ENCODE assay signal across 8 cellular contexts in the genomic region with DNA sequence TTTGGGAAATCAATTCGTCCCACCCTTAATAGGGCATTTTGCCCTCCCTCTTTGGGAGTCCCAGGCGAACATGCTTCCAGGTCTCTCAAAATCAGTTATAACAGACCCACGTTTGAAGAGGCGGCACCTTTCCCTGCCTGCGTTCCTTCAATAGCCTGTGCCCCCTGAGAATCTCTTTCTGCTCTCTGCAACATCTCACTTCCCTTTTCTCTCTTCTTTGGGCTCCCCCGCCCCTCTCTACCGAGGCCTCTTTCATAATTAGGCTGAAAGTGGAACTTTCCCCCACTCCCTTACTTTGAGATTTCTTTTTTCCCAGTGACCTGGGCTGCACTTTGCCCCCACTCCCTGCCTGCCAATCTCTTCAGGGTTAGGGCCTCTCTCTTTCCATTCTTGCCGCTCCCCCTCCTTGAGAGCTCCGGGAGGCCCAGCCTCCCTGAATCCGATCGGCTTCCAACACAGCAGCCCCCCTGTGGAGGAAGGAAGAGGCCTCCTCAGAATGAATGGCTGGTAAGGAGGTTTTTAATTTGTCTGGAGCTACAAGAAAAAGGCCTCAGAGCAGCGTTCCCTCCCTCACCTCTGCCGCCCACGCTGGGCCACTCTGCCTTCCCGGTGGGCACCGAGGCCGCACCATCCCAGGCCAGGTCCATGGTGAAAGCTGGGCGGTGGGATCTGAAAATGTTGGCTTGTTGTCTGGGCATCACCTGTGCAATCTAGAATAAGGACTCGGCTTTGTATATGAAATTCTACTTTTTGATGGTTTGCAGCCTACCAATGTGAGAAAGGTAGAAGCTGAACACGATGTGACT.
A peak's percentile ranks its signal among the peaks of the same experiment; 100 is the strongest.
DNase-seq lines count a peak whose midpoint lies in the region; ATAC-seq and TF ChIP-seq lines count a peak whose summit lies in the region.

No MANE protein-coding gene starts in this region.

- H3K27ac Mint-ChIP-seq in MCF 10A (ENCODE audit: low read depth, unreplicated experiment) = no peak overlapping the region

- no peak overlapping the region for H3K4me3 Mint-ChIP-seq in MCF 10A (ENCODE audit: unreplicated experiment)

- 56 to 63% (median 59%) methylated on average over 20 of the region's 20 CpGs for WGBS in adrenal gland, 4 donors

- H3K9me3 Mint-ChIP-seq in MCF 10A (ENCODE audit: unreplicated experiment) = no peaks in the 10 kb centered on the region

- no peaks in the 10 kb centered on the region for H3K27me3 ChIP-seq in adrenal gland

- no peaks in the 10 kb centered on the region for H3K4me1 Mint-ChIP-seq in MCF 10A (ENCODE audit: insufficient read depth, unreplicated experiment)

- DNase-seq in adrenal gland (no peak), MCF 10A (ENCODE audit: unreplicated experiment) (no peak), ACHN (no peak), SHP77 treated with DMSO at 0.1 percent for 48 hours (lab: John Stamatoyannopoulos, UW) (no peak)

- in situ Hi-C loops in ACHN (cut with HindIII; ENCODE audit: low pct_ligation_motif_present, low pct_unique_long_range_greater_than_20kb, low sequenced_read_pairs) = no loop called here

- no peaks in the 10 kb centered on the region for H3K36me3 ChIP-seq in adrenal gland (replicated peaks in 1 of 2)

- H3K36me3 Mint-ChIP-seq in MCF 10A (ENCODE audit: insufficient read depth, unreplicated experiment) = no peaks in the 10 kb centered on the region

- H3K4me1 ChIP-seq in adrenal gland (replicated peaks in 1 of 2) = no peaks in the 10 kb centered on the region

- TF ChIP-seq CTCF in GM12875 (IDR thresholded peaks at IDR 0.05; ENCODE audit: borderline replicate concordance, insufficient read depth, low read depth, low read length) (no peak), adrenal gland (IDR thresholded peaks at IDR 0.05) (no peak), MCF 10A (IDR thresholded peaks at IDR 0.05; ENCODE audit: unreplicated experiment) (no peak)

- BruUV-seq in MCF 10A (replicated peaks; lab: Mats Ljungman, UMichigan) = no TSS peak

- peak overlapping the region; percentile 46 for H3K4me3 ChIP-seq in GM12875 (ENCODE audit: low read depth, low read length)
- H3K4me3 ChIP-seq in iPS-11a (ENCODE audit: low read depth, low read length) = peak overlapping the region; percentile 29
- H3K4me3 ChIP-seq in adrenal gland = no peak overlapping the region

- no peaks in the 10 kb centered on the region for H3K9me3 ChIP-seq in adrenal gland (replicated peaks in 1 of 3)

- no peak overlapping the region for H3K27ac ChIP-seq in adrenal gland

- intact Hi-C loops in adrenal gland (cut with DNase I) = no loop called here
- intact Hi-C loops in MCF 10A (cut with micrococcal nuclease) = no loop called here

- ATAC-seq in GM21529 (IDR thresholded peaks at IDR 0.05; ENCODE audit: unreplicated experiment) (peak; percentile 98), HG03571 (IDR thresholded peaks at IDR 0.05; ENCODE audit: unreplicated experiment) (peak; percentile 95)

- POLR2A ChIA-PET in MCF 10A (lab: Yijun Ruan, JAX) = no interaction called here

- CTCF ChIA-PET in MCF 10A (lab: Yijun Ruan, JAX) = interaction anchor here (0.5 kb wide), 1 partner anchor 64 kb away, joined by 3 read pairs; no protein-coding TSS in a partner anchor

- no peak for TF ChIP-seq POLR2A in adrenal gland (IDR thresholded peaks at IDR 0.05)

- H3K27me3 Mint-ChIP-seq in MCF 10A (ENCODE audit: insufficient read depth, unreplicated experiment) = no peaks in the 10 kb centered on the region

Comparison
In these comparisons a context has a peak if more than half of its experiments do, and no peak if none do; other contexts are left out.
1. H3K4me3 ChIP-seq: peak in GM12875 (single experiment) and iPS-11a (single experiment); none in adrenal gland (0 of 4).